In the genomic region with DNA sequence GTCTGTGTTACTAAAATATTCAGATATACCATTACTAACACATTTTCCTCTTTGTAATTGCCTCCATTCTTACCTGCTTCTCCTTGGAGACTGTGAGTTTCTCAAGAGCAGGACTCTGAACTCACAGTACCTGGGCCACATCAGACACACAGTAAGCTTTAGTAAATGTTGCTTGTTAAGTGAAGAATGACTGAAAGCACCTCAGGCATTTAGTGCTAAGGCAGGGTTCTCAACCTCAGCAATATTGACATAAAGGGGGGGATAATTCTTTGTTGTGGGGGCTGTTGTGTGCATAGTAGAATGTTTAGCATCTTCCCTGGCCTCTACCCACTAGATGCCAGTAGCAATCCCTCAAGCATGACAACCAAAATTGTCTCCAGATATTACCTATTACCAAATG, we compare ENCODE assay signal across 27 cellular contexts.
"Had no signal": no experiment of that assay in that cellular context is flagged by ENCODE, and none has a peak within 500 bp of the region (broad histone marks: within the 10 kb centered on the region; RNA-seq: fewer than 3 reads in every experiment).

No MANE protein-coding gene starts in this region.

- H3K4me3 ChIP-seq: neural progenitor cell, psoas muscle, right lobe of liver, sigmoid colon, stomach, thoracic aorta, thyroid gland, tibial nerve, upper lobe of left lung, vagina had no signal

- H3K27ac Mint-ChIP-seq: naive B cell; naive thymus-derived CD8-positive, alpha-beta T cell; natural killer cell treated with Interleukin-12 subunit alpha and Interleukin-12 subunit beta and Interleukin-15 and Interleukin-18, amount 100 ng/mL, for 72 hours; neural progenitor cell; progenitor cell of endocrine pancreas; stimulated activated effector memory CD8-positive, alpha-beta T cell treated with anti-CD3 and anti-CD28 coated beads, Interleukin-12 subunit alpha, Interleukin-12 subunit beta, amount 100 ng/mL, for 72 hours; stimulated activated naive B cell treated with anti-CD40 and anti-IgM and Interleukin-4, amounts not matched to agents 10 μg/mL and 1 μg/mL and 100 μg/mL, for 72 hours; stimulated activated naive CD8-positive, alpha-beta T cell treated with anti-CD3 and anti-CD28 coated beads, Interleukin-15, Interleukin-2, amounts not matched to agents 100 ng/mL and 50 ng/mL, for 24 hours had no signal

- H3K4me1 ChIP-seq: parathyroid adenoma, psoas muscle, right lobe of liver, tibial nerve, upper lobe of left lung had no signal

- H3K27ac ChIP-seq: neural progenitor cell, parathyroid adenoma, psoas muscle, right lobe of liver, sigmoid colon, stomach, thoracic aorta, tibial nerve, upper lobe of left lung, vagina had no signal

- H3K36me3 Mint-ChIP-seq: naive B cell; naive thymus-derived CD8-positive, alpha-beta T cell; natural killer cell treated with Interleukin-12 subunit alpha and Interleukin-12 subunit beta and Interleukin-15 and Interleukin-18, amount 100 ng/mL, for 72 hours; neural progenitor cell; stimulated activated effector memory CD8-positive, alpha-beta T cell treated with anti-CD3 and anti-CD28 coated beads, Interleukin-12 subunit alpha, Interleukin-12 subunit beta, amount 100 ng/mL, for 72 hours; stimulated activated naive B cell treated with anti-CD40 and anti-IgM and Interleukin-4, amounts not matched to agents 10 μg/mL and 1 μg/mL and 100 μg/mL, for 72 hours had no signal

- H3K27me3 Mint-ChIP-seq: progenitor cell of endocrine pancreas had no signal

- H3K4me3 Mint-ChIP-seq: naive B cell; naive thymus-derived CD8-positive, alpha-beta T cell; natural killer cell treated with Interleukin-12 subunit alpha and Interleukin-12 subunit beta and Interleukin-15 and Interleukin-18, amount 100 ng/mL, for 72 hours; neural progenitor cell; stimulated activated effector memory CD8-positive, alpha-beta T cell treated with anti-CD3 and anti-CD28 coated beads, Interleukin-12 subunit alpha, Interleukin-12 subunit beta, amount 100 ng/mL, for 72 hours; stimulated activated naive B cell treated with anti-CD40 and anti-IgM and Interleukin-4, amounts not matched to agents 10 μg/mL and 1 μg/mL and 100 μg/mL, for 72 hours; stimulated activated naive CD8-positive, alpha-beta T cell treated with anti-CD3 and anti-CD28 coated beads, Interleukin-15, Interleukin-2, amounts not matched to agents 100 ng/mL and 50 ng/mL, for 24 hours had no signal

- H3K9me3 Mint-ChIP-seq: natural killer cell treated with Interleukin-12 subunit alpha and Interleukin-12 subunit beta and Interleukin-15 and Interleukin-18, amount 100 ng/mL, for 72 hours; neural progenitor cell; stimulated activated effector memory CD8-positive, alpha-beta T cell treated with anti-CD3 and anti-CD28 coated beads, Interleukin-12 subunit alpha, Interleukin-12 subunit beta, amount 100 ng/mL, for 72 hours; stimulated activated naive CD8-positive, alpha-beta T cell treated with anti-CD3 and anti-CD28 coated beads, Interleukin-15, Interleukin-2, amounts not matched to agents 100 ng/mL and 50 ng/mL, for 24 hours had no signal

- H3K9me3 ChIP-seq: psoas muscle, right lobe of liver, sigmoid colon, thoracic aorta, thyroid gland, tibial nerve, upper lobe of left lung, vagina had no signal

- H3K27me3 ChIP-seq: neural progenitor cell, right lobe of liver, sigmoid colon, stomach, thyroid gland, tibial nerve, upper lobe of left lung, vagina had no signal

- DNase-seq: naive B cell; naive thymus-derived CD8-positive, alpha-beta T cell; posterior cingulate gyrus; psoas muscle; right cardiac atrium; right lobe of liver; sigmoid colon; small intestine; stimulated activated CD4-positive, alpha-beta T cell treated with anti-CD3 and anti-CD28 coated beads, Interleukin-15, amount 100 ng/mL, for 24 hours; stimulated activated CD4-positive, alpha-beta T cell treated with anti-CD3 and anti-CD28 coated beads, Interleukin-2, amount 100 ng/mL, for 24 hours; stimulated activated CD4-positive, alpha-beta T cell treated with anti-CD3 and anti-CD28 coated beads, Interleukin-2, amount 100 ng/mL, for 48 hours; stimulated activated CD4-positive, alpha-beta T cell treated with anti-CD3 and anti-CD28 coated beads, Interleukin-4, amount 100 ng/mL, for 24 hours; stimulated activated naive B cell treated with anti-CD40 and anti-IgM and Interleukin-4, amounts not matched to agents 10 μg/mL and 1 μg/mL and 100 μg/mL, for 72 hours; stimulated activated naive CD4-positive, alpha-beta T cell treated with Interleukin-2 at 50 U/mL for 16 hours; stomach; thyroid gland; trophoblast cell; upper lobe of left lung had no signal

- H3K36me3 ChIP-seq: neural progenitor cell, right lobe of liver, sigmoid colon, stomach, thoracic aorta, thyroid gland, tibial nerve, upper lobe of left lung, vagina had no signal

- H3K4me1 Mint-ChIP-seq: naive B cell; naive thymus-derived CD8-positive, alpha-beta T cell; stimulated activated effector memory CD8-positive, alpha-beta T cell treated with anti-CD3 and anti-CD28 coated beads, Interleukin-12 subunit alpha, Interleukin-12 subunit beta, amount 100 ng/mL, for 72 hours; stimulated activated naive B cell treated with anti-CD40 and anti-IgM and Interleukin-4, amounts not matched to agents 10 μg/mL and 1 μg/mL and 100 μg/mL, for 72 hours had no signal
